ENCODE assay signal across 10 cellular contexts in genomic region chr11:78168539-78169477, GRCh38. TPM values are rescaled to one million over a fixed set of nuclear protein-coding genes. Genes with fewer than 3 reads are reported as not detected.
DNase-seq lines count a peak whose midpoint lies in the region; ATAC-seq and TF ChIP-seq lines count a peak whose summit lies in the region.
"Had no signal": no experiment of that assay in that cellular context is flagged by ENCODE, and none has a peak within 500 bp of the region (broad histone marks: within the 10 kb centered on the region; RNA-seq: fewer than 3 reads in every experiment).

No MANE protein-coding gene starts in this region.

- no peaks in the 10 kb centered on the region for H3K27me3 Mint-ChIP-seq in CD4-positive, alpha-beta memory T cell

- peak overlapping the region; percentile 53 for H4K8ac ChIP-seq in mesenchymal stem cell (ENCODE audit: low read length)

- no peak overlapping the region for H2BK120ac ChIP-seq in mesenchymal stem cell (ENCODE audit: low read depth, low read length)

- H3K27me3 ChIP-seq in MG63 = no peaks in the 10 kb centered on the region
- no peaks in the 10 kb centered on the region for H3K27me3 ChIP-seq in esophagus (ENCODE audit: control insufficient read depth in 1 of 2, insufficient read depth in 2 of 2, low read length in 2 of 2)
- no peaks in the 10 kb centered on the region for H3K27me3 ChIP-seq in mesenchymal stem cell (ENCODE audit: control insufficient read depth in 1 of 2, insufficient read depth in 1 of 2, low read length in 2 of 2)
- H3K27me3 ChIP-seq in thyroid gland = no peaks in the 10 kb centered on the region
- H3K27me3 ChIP-seq in CD4-positive, alpha-beta memory T cell (ENCODE audit: insufficient read depth, low read length) = no peaks in the 10 kb centered on the region

- peak overlapping the region; percentile 33 for H2AFZ ChIP-seq in mesenchymal stem cell (ENCODE audit: low read depth, low read length)

- no peak for TF ChIP-seq CTCF in thyroid gland (IDR thresholded peaks at IDR 0.05)

- peaks cover 9% of the 10 kb centered on the region for H3K79me1 ChIP-seq in mesenchymal stem cell (replicated peaks; ENCODE audit: low read length, poor library complexity, severe bottlenecking)

- H3K4me1 ChIP-seq in esophagus (ENCODE audit: control insufficient read depth in 2 of 2, insufficient read depth in 2 of 2, low read length in 1 of 2) (peaks cover 0 to 4% of the 10 kb centered on the region in 2 donors), mesenchymal stem cell (ENCODE audit: control insufficient read depth, insufficient read depth, low read depth, low read length) (peaks cover 6% of the 10 kb centered on the region), thyroid gland (peaks cover 22 to 39% of the 10 kb centered on the region in 2 donors)
- H3K4me1 ChIP-seq in CD4-positive, alpha-beta memory T cell (ENCODE audit: insufficient read depth, low read length) = no peaks in the 10 kb centered on the region

- H3K27ac ChIP-seq in esophagus (ENCODE audit: low read depth in 2 of 2, low read length in 1 of 2) (peak overlapping the region; percentile 50 to 75), mesenchymal stem cell (ENCODE audit: low read length, poor library complexity, severe bottlenecking) (no peak overlapping the region), thyroid gland (peak overlapping the region; percentile 97 to 99 (median 98))
- no peak overlapping the region for H3K27ac ChIP-seq in CD4-positive, alpha-beta memory T cell (ENCODE audit: low read depth, low read length)

- DNase-seq in MG63 (peak; percentile 92), mesenchymal stem cell (peak; percentile 39), thyroid gland (peak; percentile 92), HPDE6-E6E7 (ENCODE audit: extremely low spot score) (no peak)
- DNase-seq in CD4-positive, alpha-beta memory T cell = no peak
- DNase-seq: stimulated activated CD4-positive, alpha-beta T cell treated with anti-CD3 and anti-CD28 coated beads, Interleukin-4, amount 100 ng/mL, for 1 hour had no signal

- ATAC-seq in GM21526 (IDR thresholded peaks at IDR 0.05; ENCODE audit: low FRiP score, unreplicated experiment) = no peak
- no peak for ATAC-seq in GM18519 (IDR thresholded peaks at IDR 0.05; ENCODE audit: low FRiP score, unreplicated experiment)

- H3K9ac ChIP-seq in mesenchymal stem cell (ENCODE audit: low read length) = peak overlapping the region; percentile 77

- H2BK5ac ChIP-seq in mesenchymal stem cell (ENCODE audit: low read depth, low read length, poor library complexity, severe bottlenecking) = no peak overlapping the region

- no peak overlapping the region for H3K27ac Mint-ChIP-seq in CD4-positive, alpha-beta memory T cell
- H3K27ac Mint-ChIP-seq: activated T-helper 2 cell treated with anti-CD3 and anti-CD28 coated beads, Interferon-gamma antibody, Interleukin-2, Interleukin-4, amounts not matched to agents 10 μg/mL and 5 μg/mL and 100 μg/mL, durations not matched to agents 14 hours and 24 hours and 36 hours had no signal

- H3K9me3 Mint-ChIP-seq in CD4-positive, alpha-beta memory T cell = no peaks in the 10 kb centered on the region
- H3K9me3 Mint-ChIP-seq: activated T-helper 2 cell treated with anti-CD3 and anti-CD28 coated beads, Interferon-gamma antibody, Interleukin-2, Interleukin-4, amounts not matched to agents 10 μg/mL and 5 μg/mL and 100 μg/mL, durations not matched to agents 14 hours and 24 hours and 36 hours had no signal

- peaks cover 11 to 24% of the 10 kb centered on the region in 2 donors for H3K36me3 Mint-ChIP-seq in CD4-positive, alpha-beta memory T cell

- no peak overlapping the region for H3K4me2 ChIP-seq in mesenchymal stem cell (ENCODE audit: low read length, poor library complexity, severe bottlenecking)

- H3K4me3 Mint-ChIP-seq in CD4-positive, alpha-beta memory T cell = no peak overlapping the region

- H3K9me3 ChIP-seq in MG63 = no peaks in the 10 kb centered on the region; the same call in 1 of the 2 replicates
- no peaks in the 10 kb centered on the region for H3K9me3 ChIP-seq in esophagus (ENCODE audit: control insufficient read depth in 2 of 2, insufficient read depth in 1 of 2, low read depth in 1 of 2, low read length in 1 of 2)
- no peaks in the 10 kb centered on the region for H3K9me3 ChIP-seq in mesenchymal stem cell (ENCODE audit: control insufficient read depth, low read length)
- H3K9me3 ChIP-seq in thyroid gland = no peaks in the 10 kb centered on the region
- H3K9me3 ChIP-seq in CD4-positive, alpha-beta memory T cell (ENCODE audit: control insufficient read depth in 1 of 2, low read length in 2 of 2) = no peaks in the 10 kb centered on the region

- H3K36me3 ChIP-seq in MG63 = peaks cover 3% of the 10 kb centered on the region; the same call in 1 of the 2 replicates
- H3K36me3 ChIP-seq in esophagus (ENCODE audit: control insufficient read depth in 2 of 2, insufficient read depth in 2 of 2, low read length in 1 of 2) = peaks cover 6 to 17% of the 10 kb centered on the region in 2 donors
- H3K36me3 ChIP-seq in mesenchymal stem cell (ENCODE audit: control insufficient read depth in 1 of 2, insufficient read depth in 2 of 2, low read depth in 1 of 2, low read length in 2 of 2) = peaks cover 28 to 35% of the 10 kb centered on the region in 2 experiments
- peaks cover 0 to 8% of the 10 kb centered on the region in 2 donors for H3K36me3 ChIP-seq in thyroid gland
- peaks cover 4% of the 10 kb centered on the region for H3K36me3 ChIP-seq in CD4-positive, alpha-beta memory T cell (ENCODE audit: insufficient read depth, low read length)

- H2BK15ac ChIP-seq in mesenchymal stem cell (ENCODE audit: low read depth, poor library complexity, severe bottlenecking) = peak overlapping the region; percentile 44

- H3K4me1 Mint-ChIP-seq in CD4-positive, alpha-beta memory T cell = peaks cover 0 to 1% (median 0%) of the 10 kb centered on the region in 4 donors

- peak overlapping the region; percentile 31 to 54 for H2BK12ac ChIP-seq in mesenchymal stem cell (ENCODE audit: low read length in 2 of 2)

- TF ChIP-seq POLR2A in thyroid gland (IDR thresholded peaks at IDR 0.05) = peak in 1 of 2 donors; percentile 67

- H3K18ac ChIP-seq in mesenchymal stem cell (ENCODE audit: low read depth in 1 of 2, low read length in 2 of 2) = peak overlapping the region in 1 of 2 experiments; percentile 44

- no peak overlapping the region for H3K23ac ChIP-seq in mesenchymal stem cell (ENCODE audit: low read length in 2 of 2)

- H3K4me3 ChIP-seq in MG63 (no peak overlapping the region), esophagus (ENCODE audit: low read depth in 1 of 2, low read length in 2 of 2) (no peak overlapping the region), mesenchymal stem cell (ENCODE audit: insufficient read depth in 1 of 2, low read depth in 1 of 2, low read length in 2 of 2) (no peak overlapping the region), thyroid gland (replicated peaks in 1 of 3) (no peak overlapping the region)
- no peak overlapping the region for H3K4me3 ChIP-seq in CD4-positive, alpha-beta memory T cell (ENCODE audit: low read length in 2 of 2)

- POLR2A ChIA-PET in CD4-positive, alpha-beta memory T cell (lab: Charles Lee; ENCODE audit: partially characterized antibody) = no interaction called here

- H3K4ac ChIP-seq in mesenchymal stem cell (ENCODE audit: low read depth in 1 of 2, low read length in 2 of 2) = peak overlapping the region in 1 of 2 experiments; percentile 71

- intact Hi-C loops in thyroid gland (cut with DNase I) = no loop called here
- intact Hi-C loops in CD4-positive, alpha-beta memory T cell (cut with micrococcal nuclease) = no loop called here

- H2AK5ac ChIP-seq in mesenchymal stem cell (ENCODE audit: low read length, severe bottlenecking) = no peak overlapping the region

- CTCF ChIA-PET in CD4-positive, alpha-beta memory T cell (lab: Charles Lee; ENCODE audit: partially characterized antibody) = no interaction called here

- WGBS in esophagus, 2 donors = 53 to 59% methylated on average over 16 to 17 of the region's 17 CpGs
- WGBS in mesenchymal stem cell = 65% methylated on average over 17 of the region's 17 CpGs
- 14 to 18% methylated on average over 14 to 17 of the region's 17 CpGs for WGBS in thyroid gland, 2 donors

- peak overlapping the region in 1 of 2 experiments; percentile 19 for H3K14ac ChIP-seq in mesenchymal stem cell (ENCODE audit: low read length in 2 of 2)

- H4K91ac ChIP-seq in mesenchymal stem cell (ENCODE audit: low read length) = peak overlapping the region; percentile 52

RNA-seq across cellular contexts. Expression of gene KCTD21, which starts 19.6 kb away (rescaled TPM):
- 1.7 and 4.3 TPM in 2 replicates for total RNA-seq in MG63 (2014; rRNA removed; shearing (Covaris generic); ENCODE audit: low replicate concordance)
- polyA plus RNA-seq in esophagus = 1 to 10 TPM; 6.3 to 7.0 TPM
- 11.7 TPM for polyA plus RNA-seq in mesenchymal stem cell (2013, experiment 1 of 2)
- polyA plus RNA-seq in mesenchymal stem cell (2013, experiment 2 of 2) = 12.2 TPM
- total RNA-seq in thyroid gland = 10 to 100 TPM; 16.6 to 23.4 (median 17.0) TPM
- 1 to 10 TPM; 8.0 to 8.6 TPM for total RNA-seq in CD4-positive, alpha-beta memory T cell
- polyA plus RNA-seq in CD4-positive, alpha-beta memory T cell = 1 to 10 TPM in 1 of 2 donors, under 1 TPM in 1; 0.88 to 2.6 TPM

RNA-seq across cellular contexts. Expression of gene USP35, which starts 19.9 kb away (rescaled TPM):
- total RNA-seq in MG63 (2014; rRNA removed; shearing (Covaris generic); ENCODE audit: low replicate concordance) = 3.9 and 4.5 TPM in 2 replicates
- polyA plus RNA-seq in esophagus = 1 to 10 TPM; 4.1 to 7.7 TPM
- 7.1 TPM for polyA plus RNA-seq in mesenchymal stem cell (2013, experiment 1 of 2)
- 6.9 TPM for polyA plus RNA-seq in mesenchymal stem cell (2013, experiment 2 of 2)
- total RNA-seq in thyroid gland = 10 to 100 TPM; 13.5 to 18.1 (median 14.3) TPM
- total RNA-seq in CD4-positive, alpha-beta memory T cell = 10 to 100 TPM; 12.4 to 14.3 TPM
- 1 to 10 TPM in 1 of 2 donors, under 1 TPM in 1; 0.11 to 1.2 TPM for polyA plus RNA-seq in CD4-positive, alpha-beta memory T cell

RNA-seq across cellular contexts. Expression of gene ALG8, which starts 29.4 kb away (rescaled TPM):
- 33.6 and 110 TPM in 2 replicates for total RNA-seq in MG63 (2014; rRNA removed; shearing (Covaris generic); ENCODE audit: low replicate concordance)
- 10 to 100 TPM; 18.0 to 28.2 TPM for polyA plus RNA-seq in esophagus
- 49.1 TPM for polyA plus RNA-seq in mesenchymal stem cell (2013, experiment 1 of 2)
- polyA plus RNA-seq in mesenchymal stem cell (2013, experiment 2 of 2) = 50.6 TPM
- total RNA-seq in thyroid gland = 10 to 100 TPM; 49.6 to 86.7 (median 52.5) TPM
- total RNA-seq in CD4-positive, alpha-beta memory T cell = 10 to 100 TPM; 27.6 to 31.2 TPM
- 10 to 100 TPM; 47.6 to 66.9 TPM for polyA plus RNA-seq in CD4-positive, alpha-beta memory T cell

Comparison
In these comparisons a context has a peak if more than half of its experiments do, and no peak if none do; other contexts are left out.
1. DNase-seq: peak in MG63 (single experiment), mesenchymal stem cell (single experiment) and thyroid gland (2 of 2); none in HPDE6-E6E7 (single experiment) and CD4-positive, alpha-beta memory T cell (0 of 5).
2. H3K27ac ChIP-seq: peak in esophagus (2 of 2) and thyroid gland (3 of 3); none in mesenchymal stem cell (single experiment) and CD4-positive, alpha-beta memory T cell (single experiment).